In the genomic region with DNA sequence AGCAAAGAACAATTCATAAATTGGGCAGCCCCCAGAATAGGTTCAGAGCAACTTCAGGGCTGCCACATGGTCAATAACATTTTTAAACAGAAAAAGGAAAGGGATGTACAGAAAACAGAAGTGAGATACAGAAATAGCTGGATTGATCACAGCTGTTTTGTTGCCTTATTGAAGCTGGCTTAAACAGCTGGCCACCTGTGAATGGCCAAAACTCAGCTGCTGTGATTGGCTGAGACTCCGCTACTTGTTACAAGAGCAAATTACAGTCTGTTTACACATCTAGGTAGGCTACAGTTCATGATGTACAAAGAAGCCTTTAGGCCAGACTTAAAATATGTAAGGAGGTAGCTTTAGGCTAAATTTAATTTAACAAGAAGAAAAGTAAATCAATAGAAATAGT, we compare ENCODE assay signal across 24 cellular contexts.
"Had no signal": no experiment of that assay in that cellular context is flagged by ENCODE, and none has a peak within 500 bp of the region (broad histone marks: within the 10 kb centered on the region; RNA-seq: fewer than 3 reads in every experiment).

No MANE protein-coding gene starts in this region.

- H3K4me1 ChIP-seq: prostate gland, stomach, thyroid gland, vagina had no signal

- H3K36me3 ChIP-seq: ovary, prostate gland, stomach, thyroid gland, upper lobe of left lung, vagina had no signal

- H3K9me3 ChIP-seq: ovary, prostate gland, thyroid gland, upper lobe of left lung, vagina had no signal

- H3K27ac ChIP-seq: ovary, prostate gland, skin epidermis, stomach, thyroid gland, upper lobe of left lung, vagina had no signal

- H3K27me3 ChIP-seq: ovary, stomach, thyroid gland, upper lobe of left lung, vagina had no signal

- DNase-seq: activated CD4-positive, alpha-beta T cell treated with anti-CD3 and anti-CD28 coated beads for 4 hours; activated CD4-positive, alpha-beta T cell treated with anti-CD3 and anti-CD28 coated beads, Interleukin-2, amount 50 U/mL, for 4 hours; activated CD4-positive, CD25-positive, alpha-beta regulatory T cell; activated naive CD4-positive, alpha-beta T cell; activated T-cell treated with anti-CD3 and anti-CD28 coated beads for 4 hours; activated T-cell treated with anti-CD3 and anti-CD28 coated beads, Interleukin-2, amount 50 U/mL, for 72 hours; anterior cingulate cortex; endodermal cell; foreskin fibroblast; head of caudate nucleus; hippocampal formation; left cardiac atrium; left ventricle myocardium superior; naive B cell; ovary; retina; stimulated activated CD4-positive, alpha-beta T cell treated with anti-CD3 and anti-CD28 coated beads, Interleukin-12 subunit alpha, Interleukin-12 subunit beta, amount 100 ng/mL, for 4 hours; stimulated activated CD4-positive, alpha-beta T cell treated with anti-CD3 and anti-CD28 coated beads, Interleukin-4, amount 100 ng/mL, for 1 hour; stomach; thyroid gland; upper lobe of left lung had no signal

- H3K4me3 ChIP-seq: ovary, prostate gland, skin epidermis, stomach, thyroid gland, upper lobe of left lung, vagina had no signal
